ENCODE assay signal across 3 cellular contexts in genomic region chr21:38859852-38860251, GRCh38.
A peak's percentile ranks its signal among the peaks of the same experiment; 100 is the strongest.
TF ChIP-seq lines count a peak whose summit lies in the region.

No MANE protein-coding gene starts in this region.

TF ChIP-seq in A549, 52 proteins besides CTCF, POLR2A, EP300 and RAD21:
- TF ChIP-seq CHD2 (IDR thresholded peaks at IDR 0.05; ENCODE audit: low read length, partially characterized antibody) = no peak
- TF ChIP-seq KDM1A (IDR thresholded peaks at IDR 0.05; ENCODE audit: low read depth) = no peak
- no peak for TF ChIP-seq TP53 (CRISPR knock-in tag; IDR thresholded peaks at IDR 0.05)
- no peak for TF ChIP-seq SMC3 (IDR thresholded peaks at IDR 0.05)
- TF ChIP-seq FOSL2 (IDR thresholded peaks at IDR 0.05) = 0 out of 2 replicates have a peak, but pooled peaks have one; percentile 15
- TF ChIP-seq FOSL2 (CRISPR knock-in tag; IDR thresholded peaks at IDR 0.05) = no peak
- TF ChIP-seq HMGXB4 (CRISPR knock-in tag; IDR thresholded peaks at IDR 0.05; ENCODE audit: borderline replicate concordance) = no peak
- peak; percentile 56 for TF ChIP-seq ZFP36 (IDR thresholded peaks at IDR 0.05; ENCODE audit: borderline replicate concordance, partially characterized antibody)
- no peak for TF ChIP-seq ZNF302 (CRISPR knock-in tag; IDR thresholded peaks at IDR 0.05)
- TF ChIP-seq PHF8 (IDR thresholded peaks at IDR 0.05; ENCODE audit: borderline replicate concordance, low read depth) = no peak
- no peak for TF ChIP-seq HDAC2 (IDR thresholded peaks at IDR 0.05)
- TF ChIP-seq PBX3 (IDR thresholded peaks at IDR 0.05) = no peak
- no peak for TF ChIP-seq MAZ (IDR thresholded peaks at IDR 0.05; ENCODE audit: borderline replicate concordance, low read depth, low read length)
- no peak for TF ChIP-seq USF2 (IDR thresholded peaks at IDR 0.05)
- TF ChIP-seq CHD4 (IDR thresholded peaks at IDR 0.05; ENCODE audit: borderline replicate concordance) = no peak
- no peak for TF ChIP-seq JUN (IDR thresholded peaks at IDR 0.05)
- no peak for TF ChIP-seq CBX8 (IDR thresholded peaks at IDR 0.05)
- no peak for TF ChIP-seq NFE2L2 (conservative IDR thresholded peaks at IDR 0.05; ENCODE audit: low read length)
TF ChIP-seq in A549: peak in this region for 2.

TF ChIP-seq in HEK293, 187 proteins besides CTCF, POLR2A, EP300 and RAD21:
- no peak for TF ChIP-seq ZNF157 (tag by site-specific recombination; IDR thresholded peaks at IDR 0.05)
- TF ChIP-seq EGR2 (tag by site-specific recombination; IDR thresholded peaks at IDR 0.05; ENCODE audit: low read depth) = peak; percentile 68

TF ChIP-seq in SK-N-SH, 30 proteins besides CTCF, POLR2A, EP300 and RAD21:
- TF ChIP-seq FOSL2 (IDR thresholded peaks at IDR 0.05; ENCODE audit: borderline replicate concordance, low read depth) (0 out of 2 replicates have a peak, but pooled peaks have one; percentile 9), POLR2AphosphoS5 (IDR thresholded peaks at IDR 0.05; ENCODE audit: low read depth, low read length) (no peak), NFIC (IDR thresholded peaks at IDR 0.05; ENCODE audit: borderline replicate concordance) (no peak), ZBTB33 (IDR thresholded peaks at IDR 0.05; ENCODE audit: borderline replicate concordance, low read depth) (no peak)
